20 cellular contexts compared by ENCODE assay signal in genomic region chr5:1661311-1661710, GRCh38.
"Had no signal": no experiment of that assay in that cellular context is flagged by ENCODE, and none has a peak within 500 bp of the region (broad histone marks: within the 10 kb centered on the region; RNA-seq: fewer than 3 reads in every experiment).

No MANE protein-coding gene starts in this region.

- H3K27ac ChIP-seq: brain microvascular endothelial cell, epithelial cell of prostate, suprapubic skin, upper lobe of left lung, WERI-Rb-1 had no signal

- H3K27ac Mint-ChIP-seq: activated CD8-positive, alpha-beta T cell treated with anti-CD3 and anti-CD28 coated beads for 36 hours; activated T-cell treated with anti-CD3 and anti-CD28 coated beads, Interleukin-2, amount 50 U/mL, for 72 hours; dendritic cell treated with granulocyte-macrophage colony-stimulating factor and Interleukin-4, amounts not matched to agents 40 ng/mL and 50 ng/mL, for 4 days; effector memory CD8-positive, alpha-beta T cell; natural killer cell; progenitor cell of endocrine pancreas; stimulated activated naive CD8-positive, alpha-beta T cell treated with anti-CD3 and anti-CD28 coated beads, Interleukin-15, Interleukin-2, amounts not matched to agents 100 ng/mL and 50 ng/mL, for 24 hours had no signal

- H3K4me3 Mint-ChIP-seq: activated CD8-positive, alpha-beta T cell treated with anti-CD3 and anti-CD28 coated beads for 36 hours; activated T-cell treated with anti-CD3 and anti-CD28 coated beads, Interleukin-2, amount 50 U/mL, for 72 hours; dendritic cell treated with granulocyte-macrophage colony-stimulating factor and Interleukin-4, amounts not matched to agents 40 ng/mL and 50 ng/mL, for 4 days; effector memory CD8-positive, alpha-beta T cell; natural killer cell; stimulated activated naive CD8-positive, alpha-beta T cell treated with anti-CD3 and anti-CD28 coated beads, Interleukin-15, Interleukin-2, amounts not matched to agents 100 ng/mL and 50 ng/mL, for 24 hours had no signal

- ATAC-seq: activated CD8-positive, alpha-beta T cell treated with anti-CD3 and anti-CD28 coated beads for 36 hours; activated T-cell treated with anti-CD3 and anti-CD28 coated beads, Interleukin-2, amount 50 U/mL, for 72 hours; effector memory CD8-positive, alpha-beta T cell; natural killer cell; right cardiac atrium; SK-N-SH treated with all-trans-retinoic acid at 6 μM for 48 hours had no signal

- H3K9me3 ChIP-seq: suprapubic skin, upper lobe of left lung had no signal

- H3K4me3 ChIP-seq: suprapubic skin, upper lobe of left lung had no signal

- H3K4me1 ChIP-seq: upper lobe of left lung had no signal

- FAIRE-seq: small intestine had no signal

- H3K36me3 ChIP-seq: brain microvascular endothelial cell, suprapubic skin, upper lobe of left lung, WERI-Rb-1 had no signal

- DNase-seq: activated CD4-positive, alpha-beta T cell treated with anti-CD3 and anti-CD28 coated beads for 4 hours; activated CD8-positive, alpha-beta memory T cell treated with anti-CD3 and anti-CD28 coated beads, Interleukin-2, amount 50 U/mL, for 48 hours; activated CD8-positive, alpha-beta T cell treated with anti-CD3 and anti-CD28 coated beads for 36 hours; activated T-cell treated with anti-CD3 and anti-CD28 coated beads, Interleukin-2, amount 50 U/mL, for 72 hours; anterior cingulate cortex; brain microvascular endothelial cell; effector memory CD8-positive, alpha-beta T cell; foreskin melanocyte; mesenchymal stem cell; natural killer cell; right cardiac atrium; small intestine; upper lobe of left lung; WERI-Rb-1 had no signal

- H3K9me3 Mint-ChIP-seq: activated CD8-positive, alpha-beta T cell treated with anti-CD3 and anti-CD28 coated beads for 36 hours; activated T-cell treated with anti-CD3 and anti-CD28 coated beads, Interleukin-2, amount 50 U/mL, for 72 hours; dendritic cell treated with granulocyte-macrophage colony-stimulating factor and Interleukin-4, amounts not matched to agents 40 ng/mL and 50 ng/mL, for 4 days; effector memory CD8-positive, alpha-beta T cell; natural killer cell; stimulated activated naive CD8-positive, alpha-beta T cell treated with anti-CD3 and anti-CD28 coated beads, Interleukin-15, Interleukin-2, amounts not matched to agents 100 ng/mL and 50 ng/mL, for 24 hours had no signal

- H3K36me3 Mint-ChIP-seq: natural killer cell had no signal
